In genomic region chr12:75000120-75000519, GRCh38 we compare ENCODE assay signal across 22 cellular contexts.
A peak's percentile ranks its signal among the peaks of the same experiment; 100 is the strongest.
DNase-seq lines count a peak whose midpoint lies in the region; ATAC-seq and TF ChIP-seq lines count a peak whose summit lies in the region.
"Had no signal": no experiment of that assay in that cellular context is flagged by ENCODE, and none has a peak within 500 bp of the region (broad histone marks: within the 10 kb centered on the region; RNA-seq: fewer than 3 reads in every experiment).

No MANE protein-coding gene starts in this region.

- no peaks in the 10 kb centered on the region for H3K4me1 ChIP-seq in breast epithelium
- H3K4me1 ChIP-seq in Karpas-422 (ENCODE audit: low read length), result no peaks in the 10 kb centered on the region
- H3K4me1 ChIP-seq: A549; BLaER1 treated with 17β-estradiol and CSF1 and Interleukin-3, amounts not matched to agents 10 nM and 100 nM; HAP-1 had no signal

- H3K4me3 ChIP-seq in breast epithelium (no peak overlapping the region), Karpas-422 (ENCODE audit: low read length) (no peak overlapping the region), WERI-Rb-1 (ENCODE audit: low read depth, low read length) (no peak overlapping the region)
- H3K4me3 ChIP-seq: A549; BLaER1 treated with 17β-estradiol and CSF1 and Interleukin-3, amounts not matched to agents 10 nM and 100 nM; GM23248; HAP-1 had no signal

- no peaks in the 10 kb centered on the region for H3K36me3 Mint-ChIP-seq in MCF 10A (ENCODE audit: insufficient read depth, unreplicated experiment)
- H3K36me3 Mint-ChIP-seq in T-helper 17 cell (ENCODE audit: low read depth), result no peaks in the 10 kb centered on the region
- H3K36me3 Mint-ChIP-seq in stimulated activated effector memory CD8-positive, alpha-beta T cell treated with anti-CD3 and anti-CD28 coated beads, Interleukin-12 subunit alpha, Interleukin-12 subunit beta, amount 100 ng/mL, for 72 hours, result no peaks in the 10 kb centered on the region

- H3K27me3 Mint-ChIP-seq in MCF 10A (ENCODE audit: insufficient read depth, unreplicated experiment), result no peaks in the 10 kb centered on the region
- no peaks in the 10 kb centered on the region for H3K27me3 Mint-ChIP-seq in T-helper 17 cell

- no peaks in the 10 kb centered on the region for H3K9me2 ChIP-seq in Karpas-422 (replicated peaks; ENCODE audit: insufficient read depth, low read length)

- no peaks in the 10 kb centered on the region for H4K20me1 ChIP-seq in Karpas-422 (ENCODE audit: insufficient read depth, low read depth, low read length)
- H4K20me1 ChIP-seq: BLaER1 treated with 17β-estradiol and CSF1 and Interleukin-3, amounts not matched to agents 10 nM and 100 nM had no signal

- H3K27me3 ChIP-seq in breast epithelium (no peaks in the 10 kb centered on the region), Karpas-422 (ENCODE audit: low read length) (0 out of 2 replicates have a peak, but pooled peaks cover 3% of the 10 kb centered on the region), WERI-Rb-1 (ENCODE audit: insufficient read depth, low read depth, severe bottlenecking) (no peaks in the 10 kb centered on the region)
- H3K27me3 ChIP-seq: BLaER1 treated with 17β-estradiol and CSF1 and Interleukin-3, amounts not matched to agents 10 nM and 100 nM had no signal

- H3K79me2 ChIP-seq in Karpas-422 (ENCODE audit: low read length), result no peaks in the 10 kb centered on the region

- ATAC-seq in T-helper 17 cell, result no peak
- ATAC-seq in stimulated activated effector memory CD8-positive, alpha-beta T cell treated with anti-CD3 and anti-CD28 coated beads, Interleukin-12 subunit alpha, Interleukin-12 subunit beta, amount 100 ng/mL, for 72 hours, result no peak
- ATAC-seq: A549 had no signal

- H3K9me3 ChIP-seq in breast epithelium (no peaks in the 10 kb centered on the region), Karpas-422 (ENCODE audit: low read length) (no peaks in the 10 kb centered on the region), T-helper 17 cell (ENCODE audit: control insufficient read depth, low read length, poor library complexity, severe bottlenecking) (no peaks in the 10 kb centered on the region), WERI-Rb-1 (ENCODE audit: severe bottlenecking) (no peaks in the 10 kb centered on the region)
- H3K9me3 ChIP-seq: A549; BLaER1 treated with 17β-estradiol and CSF1 and Interleukin-3, amounts not matched to agents 10 nM and 100 nM; HAP-1 had no signal

- no peak for TF ChIP-seq POLR2A in breast epithelium (IDR thresholded peaks at IDR 0.05)

- H3K4me1 Mint-ChIP-seq in MCF 10A (ENCODE audit: insufficient read depth, unreplicated experiment) (no peaks in the 10 kb centered on the region), T-helper 17 cell (peaks cover 13% of the 10 kb centered on the region)
- no peaks in the 10 kb centered on the region for H3K4me1 Mint-ChIP-seq in stimulated activated effector memory CD8-positive, alpha-beta T cell treated with anti-CD3 and anti-CD28 coated beads, Interleukin-12 subunit alpha, Interleukin-12 subunit beta, amount 100 ng/mL, for 72 hours

- BruUV-seq in MCF 10A (replicated peaks; lab: Mats Ljungman, UMichigan), result no TSS peak

- TF ChIP-seq CTCF in MCF 10A (IDR thresholded peaks at IDR 0.05; ENCODE audit: unreplicated experiment) (no peak), breast epithelium (IDR thresholded peaks at IDR 0.05) (no peak), WERI-Rb-1 (IDR thresholded peaks at IDR 0.05; ENCODE audit: low read depth, low read length) (no peak)

- no peak overlapping the region for H3K9ac ChIP-seq in Karpas-422 (ENCODE audit: low read length)
- H3K9ac ChIP-seq: BLaER1 treated with 17β-estradiol and CSF1 and Interleukin-3, amounts not matched to agents 10 nM and 100 nM; GM23248 had no signal

- H3K27ac Mint-ChIP-seq in MCF 10A (ENCODE audit: low read depth, unreplicated experiment) (no peak overlapping the region), T-helper 17 cell (peak overlapping the region; percentile 83)
- no peak overlapping the region for H3K27ac Mint-ChIP-seq in stimulated activated effector memory CD8-positive, alpha-beta T cell treated with anti-CD3 and anti-CD28 coated beads, Interleukin-12 subunit alpha, Interleukin-12 subunit beta, amount 100 ng/mL, for 72 hours

- no peak overlapping the region for H2AFZ ChIP-seq in Karpas-422 (ENCODE audit: low read length)
- H2AFZ ChIP-seq: GM23248 had no signal

- H3K36me3 ChIP-seq in breast epithelium (no peaks in the 10 kb centered on the region), Karpas-422 (ENCODE audit: insufficient read depth, low read length) (no peaks in the 10 kb centered on the region), WERI-Rb-1 (no peaks in the 10 kb centered on the region)
- H3K36me3 ChIP-seq: BLaER1 treated with 17β-estradiol and CSF1 and Interleukin-3, amounts not matched to agents 10 nM and 100 nM; HAP-1 had no signal

- CTCF ChIA-PET in MCF 10A (lab: Yijun Ruan, JAX), result interaction anchor here (0.7 kb wide), 1 partner anchor 37 kb away, joined by 3 read pairs; no protein-coding TSS in a partner anchor

- POLR2A ChIA-PET in MCF 10A (lab: Yijun Ruan, JAX), result interaction anchor here (1.3 kb wide), 1 partner anchor 9 kb away, joined by 3 read pairs; no protein-coding TSS in a partner anchor

- H3K27ac ChIP-seq in breast epithelium (no peak overlapping the region), Karpas-422 (ENCODE audit: low read length) (no peak overlapping the region), WERI-Rb-1 (no peak overlapping the region)
- H3K27ac ChIP-seq: A549; BLaER1 treated with 17β-estradiol and CSF1 and Interleukin-3, amounts not matched to agents 10 nM and 100 nM; GM23248; HL-60 had no signal

- DNase-seq in MCF 10A (ENCODE audit: unreplicated experiment) (peak; percentile 6), breast epithelium (ENCODE audit: low spot score in 2 of 2) (no peak), Karpas-422 (peak; percentile 7), T-helper 17 cell (no peak), WERI-Rb-1 (no peak), NCI-H2227 treated with DMSO at 0.1 percent for 48 hours (lab: John Stamatoyannopoulos, UW) (no peak), Kasumi-1 (lab: John Stamatoyannopoulos, UW) (no peak)
- DNase-seq in stimulated activated effector memory CD8-positive, alpha-beta T cell treated with anti-CD3 and anti-CD28 coated beads, Interleukin-12 subunit alpha, Interleukin-12 subunit beta, amount 100 ng/mL, for 72 hours (ENCODE audit: low spot score in 2 of 2), result no peak
- DNase-seq: DMS 273 treated with DMSO at 0.1 percent for 48 hours, DND-41, GM23248, IMR-90, NCI-H1092 treated with DMSO at 0.1 percent for 48 hours, NCI-H1694, NCI-H2081 treated with DMSO at 0.1 percent for 48 hours, NCI-H510A, NCI-H748 treated with DMSO at 0.1 percent for 48 hours, SIG-M5 had no signal

- H3K4me3 Mint-ChIP-seq in MCF 10A (ENCODE audit: unreplicated experiment) (no peak overlapping the region), T-helper 17 cell (peak overlapping the region; percentile 81)
- peak overlapping the region; percentile 23 for H3K4me3 Mint-ChIP-seq in stimulated activated effector memory CD8-positive, alpha-beta T cell treated with anti-CD3 and anti-CD28 coated beads, Interleukin-12 subunit alpha, Interleukin-12 subunit beta, amount 100 ng/mL, for 72 hours

- intact Hi-C loops in MCF 10A (cut with micrococcal nuclease), result no loop called here
- intact Hi-C loops in breast epithelium (cut with DNase I; ENCODE audit: low total_unique reads), result no loop called here

- H3K4me2 ChIP-seq in Karpas-422 (ENCODE audit: low read depth, low read length, poor library complexity, severe bottlenecking), result no peak overlapping the region
- H3K4me2 ChIP-seq: BLaER1 treated with 17β-estradiol and CSF1 and Interleukin-3, amounts not matched to agents 10 nM and 100 nM had no signal

- no peaks in the 10 kb centered on the region for H3K9me3 Mint-ChIP-seq in MCF 10A (ENCODE audit: unreplicated experiment)
- H3K9me3 Mint-ChIP-seq in stimulated activated effector memory CD8-positive, alpha-beta T cell treated with anti-CD3 and anti-CD28 coated beads, Interleukin-12 subunit alpha, Interleukin-12 subunit beta, amount 100 ng/mL, for 72 hours, result no peaks in the 10 kb centered on the region

Comparison
In these comparisons a context has a peak if more than half of its experiments do, and no peak if none do; other contexts are left out.
1. DNase-seq: peak in MCF 10A (single experiment) and Karpas-422 (single experiment); none in breast epithelium (0 of 2), T-helper 17 cell (0 of 3), stimulated activated effector memory CD8-positive, alpha-beta T cell treated with anti-CD3 and anti-CD28 coated beads, Interleukin-12 subunit alpha, Interleukin-12 subunit beta, amount 100 ng/mL, for 72 hours (0 of 2), WERI-Rb-1 (single experiment), NCI-H2227 treated with DMSO at 0.1 percent for 48 hours (single experiment) and Kasumi-1 (0 of 2).